In the genomic region with DNA sequence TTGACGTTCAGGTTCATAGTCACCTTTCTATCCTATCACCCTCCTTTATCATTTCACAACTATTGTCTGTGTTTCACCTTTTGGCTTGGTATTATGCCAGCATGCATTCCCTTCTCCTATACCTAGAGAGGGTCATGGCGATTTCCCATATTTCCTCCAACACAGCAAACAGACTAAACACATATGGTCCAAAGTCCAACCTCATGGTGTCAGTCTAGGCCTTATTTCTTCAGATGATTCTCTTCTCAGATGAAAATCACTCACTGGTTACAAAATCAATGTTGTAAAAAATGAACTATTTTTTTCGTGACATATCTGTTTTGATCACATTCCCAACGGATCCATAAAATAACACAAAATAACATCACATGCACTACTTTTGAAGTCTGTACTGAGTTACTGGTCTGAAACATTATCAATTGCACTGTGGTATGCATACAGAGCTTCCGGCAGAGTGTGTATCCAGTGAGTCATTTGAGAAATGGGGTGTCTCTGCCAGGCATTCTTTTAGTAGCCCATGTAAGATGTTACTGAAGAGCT, we compare ENCODE assay signal across 11 cellular contexts.
DNase-seq lines count a peak whose midpoint lies in the region; ATAC-seq and TF ChIP-seq lines count a peak whose summit lies in the region.
"Had no signal": no experiment of that assay in that cellular context is flagged by ENCODE, and none has a peak within 500 bp of the region (broad histone marks: within the 10 kb centered on the region; RNA-seq: fewer than 3 reads in every experiment).

No MANE protein-coding gene starts in this region.

- H3K4me3 Mint-ChIP-seq in activated CD4-positive, alpha-beta T cell treated with anti-CD3 and anti-CD28 coated beads, Interleukin-2, amount 10 ng/mL, durations not matched to agents 7 days and 5 days = no peak overlapping the region

- POLR2A ChIA-PET in PC-3 (lab: Charles Lee; ENCODE audit: unreplicated experiment) = no interaction called here
- POLR2A ChIA-PET in activated CD4-positive, alpha-beta T cell treated with anti-CD3 and anti-CD28 coated beads, Interleukin-2, amount 10 ng/mL, durations not matched to agents 7 days and 5 days (lab: Charles Lee) = no interaction called here

- BruUV-seq in PC-3 (replicated peaks; lab: Mats Ljungman, UMichigan) = no TSS peak

- no peaks in the 10 kb centered on the region for H3K36me3 ChIP-seq in PC-3 (ENCODE audit: low read depth, low read length)

- H3K4me3 ChIP-seq in PC-3 (ENCODE audit: low read length) (no peak overlapping the region), epithelial cell of esophagus (ENCODE audit: low read length) (no peak overlapping the region)
- H3K4me3 ChIP-seq: skin epidermis had no signal

- no peaks in the 10 kb centered on the region for H4K20me1 ChIP-seq in PC-3 (ENCODE audit: low read length)

- ATAC-seq in PC-3 (peak; percentile 85), HG02885 (IDR thresholded peaks at IDR 0.05; ENCODE audit: poor library complexity, unreplicated experiment) (no peak)

- no peaks in the 10 kb centered on the region for H3K9me3 ChIP-seq in PC-3 (ENCODE audit: low read length)

- H3K27ac ChIP-seq in PC-3 (ENCODE audit: low read length) = peak overlapping the region; percentile 25

- intact Hi-C loops in PC-3 (cut with micrococcal nuclease) = loop anchor here (1.0 to 10.0 kb wide), 4 partner anchors 144 to 1348 kb away; no protein-coding TSS in a partner anchor

- no peak for TF ChIP-seq CTCF in PC-3 (conservative IDR thresholded peaks at IDR 0.05; ENCODE audit: low read depth, low read length)
- no peak for TF ChIP-seq CTCF in epithelial cell of esophagus (IDR thresholded peaks at IDR 0.05; ENCODE audit: insufficient read depth, low read depth, low read length, missing control alignments)

- H3K79me2 ChIP-seq in PC-3 (ENCODE audit: low read length) = no peaks in the 10 kb centered on the region

- no peaks in the 10 kb centered on the region for H3K27me3 ChIP-seq in PC-3 (ENCODE audit: low read length)

- H3K27me3 Mint-ChIP-seq in activated CD4-positive, alpha-beta T cell treated with anti-CD3 and anti-CD28 coated beads, Interleukin-2, amount 10 ng/mL, durations not matched to agents 7 days and 5 days = peaks cover 5% of the 10 kb centered on the region

- no peaks in the 10 kb centered on the region for H3K9me2 ChIP-seq in PC-3 (replicated peaks; ENCODE audit: low read length)

- no peaks in the 10 kb centered on the region for H3K4me1 Mint-ChIP-seq in activated CD4-positive, alpha-beta T cell treated with anti-CD3 and anti-CD28 coated beads, Interleukin-2, amount 10 ng/mL, durations not matched to agents 7 days and 5 days

- no peaks in the 10 kb centered on the region for H3K9me3 Mint-ChIP-seq in activated CD4-positive, alpha-beta T cell treated with anti-CD3 and anti-CD28 coated beads, Interleukin-2, amount 10 ng/mL, durations not matched to agents 7 days and 5 days

- DNase-seq in GM04503 (ENCODE audit: low read depth) (peak; percentile 63), PC-3 (peak; percentile 71), epithelial cell of esophagus (ENCODE audit: low read depth) (peak; percentile 70), renal cortical epithelial cell (ENCODE audit: low read depth) (peak; percentile 58), NCI-H146 (lab: John Stamatoyannopoulos, UW) (no peak), cerebellum (ENCODE audit: low spot score) (no peak)
- no peak for DNase-seq in activated CD4-positive, alpha-beta T cell treated with anti-CD3 and anti-CD28 coated beads, Interleukin-2, amount 10 ng/mL, durations not matched to agents 7 days and 5 days
- DNase-seq: activated T-cell treated with anti-CD3 and anti-CD28 coated beads, Interleukin-2, amount 50 U/mL, for 1 hour; NCI-H1048 had no signal

- H3K4me2 ChIP-seq in PC-3 (ENCODE audit: low read length) = peak overlapping the region; percentile 21

- H3K27ac Mint-ChIP-seq in activated CD4-positive, alpha-beta T cell treated with anti-CD3 and anti-CD28 coated beads, Interleukin-2, amount 10 ng/mL, durations not matched to agents 7 days and 5 days = no peak overlapping the region

- no peak overlapping the region for H2AFZ ChIP-seq in PC-3 (ENCODE audit: low read length)

- peaks cover 20% of the 10 kb centered on the region for H3K4me1 ChIP-seq in PC-3 (ENCODE audit: insufficient read depth, low read length)

- no peaks in the 10 kb centered on the region for H3F3A ChIP-seq in PC-3 (ENCODE audit: low read length, unreplicated experiment)

- H3K9ac ChIP-seq in PC-3 (ENCODE audit: low read length) = no peak overlapping the region

- CTCF ChIA-PET in PC-3 (lab: Charles Lee) = interaction anchor here (0.6 kb wide), 1 partner anchor 131 kb away, joined by 3 read pairs; no protein-coding TSS in a partner anchor
- CTCF ChIA-PET in activated CD4-positive, alpha-beta T cell treated with anti-CD3 and anti-CD28 coated beads, Interleukin-2, amount 10 ng/mL, durations not matched to agents 7 days and 5 days (lab: Charles Lee) = no interaction called here

- H3K36me3 Mint-ChIP-seq in activated CD4-positive, alpha-beta T cell treated with anti-CD3 and anti-CD28 coated beads, Interleukin-2, amount 10 ng/mL, durations not matched to agents 7 days and 5 days (ENCODE audit: low read depth) = no peaks in the 10 kb centered on the region

Comparison
In these comparisons a context has a peak if more than half of its experiments do, and no peak if none do; other contexts are left out.
1. DNase-seq: peak in GM04503 (single experiment), PC-3 (single experiment), epithelial cell of esophagus (single experiment) and renal cortical epithelial cell (single experiment); none in NCI-H146 (single experiment), activated CD4-positive, alpha-beta T cell treated with anti-CD3 and anti-CD28 coated beads, Interleukin-2, amount 10 ng/mL, durations not matched to agents 7 days and 5 days (single experiment) and cerebellum (single experiment).